ENCODE assay signal across 25 cellular contexts in the genomic region with DNA sequence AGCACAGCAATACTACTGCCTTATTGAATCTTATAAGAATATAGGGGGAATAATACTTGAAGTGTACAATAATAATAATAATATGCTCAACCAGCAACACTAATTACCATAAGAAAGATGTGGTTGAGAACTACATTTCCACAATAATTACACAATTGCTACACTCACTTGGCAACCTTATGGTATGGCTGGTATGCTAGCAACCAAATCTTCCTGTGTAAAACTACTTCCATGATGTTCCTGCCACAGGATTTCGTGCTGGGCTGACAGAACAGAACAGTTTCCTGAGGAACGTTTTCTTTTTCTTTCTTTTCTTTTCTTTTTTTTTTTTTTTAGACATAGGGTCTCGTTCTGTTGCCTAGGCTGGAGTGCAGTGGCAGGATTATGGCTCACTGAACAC. TPM values are rescaled to one million over a fixed set of nuclear protein-coding genes. Genes with fewer than 3 reads are reported as not detected.
"Had no signal": no experiment of that assay in that cellular context is flagged by ENCODE, and none has a peak within 500 bp of the region (broad histone marks: within the 10 kb centered on the region; RNA-seq: fewer than 3 reads in every experiment).

No MANE protein-coding gene starts in this region.

- H3K27ac Mint-ChIP-seq: immature natural killer cell; naive thymus-derived CD8-positive, alpha-beta T cell; nephron; stimulated activated effector memory CD8-positive, alpha-beta T cell treated with anti-CD3 and anti-CD28 coated beads, Interleukin-12 subunit alpha, Interleukin-12 subunit beta, amount 100 ng/mL, for 72 hours; stimulated activated naive CD8-positive, alpha-beta T cell treated with anti-CD3 and anti-CD28 coated beads, Interleukin-15, Interleukin-2, amounts not matched to agents 100 ng/mL and 50 ng/mL, for 24 hours; type B pancreatic cell had no signal

- H3K4me3 ChIP-seq: left lung, lower lobe of right lung, pancreas, prostate gland, skin epidermis, spleen, tibial nerve, uterus had no signal

- H3K9me3 ChIP-seq: prostate gland, uterus had no signal

- H3K27me3 ChIP-seq: left lung, pancreas, tibial nerve, uterus had no signal

- H3K36me3 Mint-ChIP-seq: stimulated activated effector memory CD8-positive, alpha-beta T cell treated with anti-CD3 and anti-CD28 coated beads, Interleukin-12 subunit alpha, Interleukin-12 subunit beta, amount 100 ng/mL, for 72 hours had no signal

- H3K4me1 Mint-ChIP-seq: immature natural killer cell; stimulated activated effector memory CD8-positive, alpha-beta T cell treated with anti-CD3 and anti-CD28 coated beads, Interleukin-12 subunit alpha, Interleukin-12 subunit beta, amount 100 ng/mL, for 72 hours had no signal

- H3K4me1 ChIP-seq: left lung, lower lobe of right lung, pancreas, prostate gland, spleen, tibial nerve, uterus had no signal

- H3K27me3 Mint-ChIP-seq: type B pancreatic cell had no signal

- H3K27ac ChIP-seq: left lung, lower lobe of right lung, pancreas, prostate gland, skin epidermis, spleen, tibial nerve, uterus had no signal

- H3K36me3 ChIP-seq: left lung, lower lobe of right lung, pancreas, prostate gland, spleen, tibial nerve, uterus had no signal

- H3K4me3 Mint-ChIP-seq: immature natural killer cell; naive thymus-derived CD8-positive, alpha-beta T cell; nephron; neural crest cell; stimulated activated effector memory CD8-positive, alpha-beta T cell treated with anti-CD3 and anti-CD28 coated beads, Interleukin-12 subunit alpha, Interleukin-12 subunit beta, amount 100 ng/mL, for 72 hours; stimulated activated naive CD8-positive, alpha-beta T cell treated with anti-CD3 and anti-CD28 coated beads, Interleukin-15, Interleukin-2, amounts not matched to agents 100 ng/mL and 50 ng/mL, for 24 hours; type B pancreatic cell had no signal

- DNase-seq: immature natural killer cell; kidney; left colon; left lung; lower lobe of right lung; mammary epithelial cell; mesenchymal stem cell; naive thymus-derived CD8-positive, alpha-beta T cell; nucleus accumbens; pancreas; retina; right cardiac atrium; spleen; stimulated activated CD4-positive, alpha-beta T cell treated with anti-CD3 and anti-CD28 coated beads, Interleukin-4, amount 100 ng/mL, for 24 hours; stimulated activated naive CD4-positive, alpha-beta T cell; substantia nigra; uterus had no signal

RNA-seq across cellular contexts. Expression of gene KIF26B, which starts 50.6 kb away (rescaled TPM):
- polyA plus RNA-seq: naive thymus-derived CD8-positive, alpha-beta T cell had no signal
